Comparison of ENCODE assay signal across 8 cellular contexts in genomic region chr2:30421551-30422436, GRCh38. TPM values are rescaled to one million over a fixed set of nuclear protein-coding genes. Genes with fewer than 3 reads are reported as not detected.
DNase-seq lines count a peak whose midpoint lies in the region; ATAC-seq, FAIRE-seq and TF ChIP-seq lines count a peak whose summit lies in the region.

No MANE protein-coding gene starts in this region.

- no peak for TF ChIP-seq CTCF in nephron (IDR thresholded peaks at IDR 0.05; ENCODE audit: unreplicated experiment in 3 of 3)

- no peaks in the 10 kb centered on the region for H3K9me3 Mint-ChIP-seq in nephron

- H3K27me3 Mint-ChIP-seq in nephron (ENCODE audit: low read depth): no peaks in the 10 kb centered on the region

- ATAC-seq in HG02938 (IDR thresholded peaks at IDR 0.05; ENCODE audit: unreplicated experiment): peak; percentile 19

- H3K4me1 Mint-ChIP-seq in nephron: peaks cover 31% of the 10 kb centered on the region

- H3K36me3 Mint-ChIP-seq in nephron (ENCODE audit: low read depth): no peaks in the 10 kb centered on the region

- no peak for FAIRE-seq in GM19239 (lab: Jason Lieb, UNC)

- H3K27ac Mint-ChIP-seq in nephron: peak overlapping the region; percentile 92 to 94 (median 94)

- peak overlapping the region; percentile 41 to 49 (median 42) for H3K4me3 Mint-ChIP-seq in nephron

- DNase-seq in EH (ENCODE audit: low read depth) (peak; percentile 88), T-helper 2 cell (peak in 3 of 5 experiments; percentile 8 to 42 (median 31)), dedifferentiated amniotic fluid mesenchymal stem cell (ENCODE audit: extremely low spot score) (peak; percentile 96), GM19239 (ENCODE audit: insufficient read length, low spot score) (no peak), C1 segment of cervical spinal cord (lab: John Stamatoyannopoulos, UW) (no peak), occipital lobe (lab: John Stamatoyannopoulos, UW) (no peak)

RNA-seq across cellular contexts. Expression of gene LCLAT1, which starts 25.3 kb away (rescaled TPM):
- 34.8 TPM for total RNA-seq in occipital lobe

Comparison
In these comparisons a context has a peak if more than half of its experiments do, and no peak if none do; other contexts are left out.
1. DNase-seq: peak in EH (single experiment), T-helper 2 cell (3 of 5) and dedifferentiated amniotic fluid mesenchymal stem cell (single experiment); none in GM19239 (single experiment), C1 segment of cervical spinal cord (0 of 14) and occipital lobe (single experiment).